Comparison of ENCODE assay signal across 8 cellular contexts in genomic region chr12:52221912-52222457, GRCh38. TPM values are rescaled to one million over a fixed set of nuclear protein-coding genes. Genes with fewer than 3 reads are reported as not detected.
DNase-seq lines count a peak whose midpoint lies in the region; ATAC-seq and TF ChIP-seq lines count a peak whose summit lies in the region.

No MANE protein-coding gene starts in this region.

- H3K79me2 ChIP-seq in PC-9 (ENCODE audit: low read depth) = no peaks in the 10 kb centered on the region

- POLR2A ChIA-PET in PC-9 (lab: Charles Lee; ENCODE audit: unreplicated experiment) = interaction anchor here (0.5 to 0.8 kb wide), 5 partner anchors 8 to 78 kb away, joined by 3 to 10 read pairs (median 5); partner anchors contain the start of gene KRT7

- DNase-seq in Right ventricle myocardium superior (peak; percentile 74), right atrium auricular region (ENCODE audit: low spot score) (no peak), PC-9 (peak; percentile 68 to 74), iPS DF 6.9 (ENCODE audit: low read depth, low spot score) (peak; percentile 66)
- DNase-seq in activated naive CD4-positive, alpha-beta T cell treated with Interleukin-2 at 50 U/mL for 16 hours = peak; percentile 79
- DNase-seq in stimulated activated CD4-positive, alpha-beta T cell treated with anti-CD3 and anti-CD28 coated beads, Interleukin-2, amount 100 ng/mL, for 48 hours = peak; percentile 78 to 82

- WGBS in iPS DF 6.9 (ENCODE audit: insufficient coverage, insufficient read length) = no CpG with 5 or more reads among the region's 8 CpGs

- H3F3A ChIP-seq in PC-9 (ENCODE audit: insufficient read depth, low read depth) = peaks cover 32% of the 10 kb centered on the region

- TF ChIP-seq CTCF in right atrium auricular region (IDR thresholded peaks at IDR 0.05) = peak in 1 of 2 donors; percentile 54
- peak; percentile 58 for TF ChIP-seq CTCF in PC-9 (conservative IDR thresholded peaks at IDR 0.05)

- BruUV-seq in PC-9 (replicated peaks; lab: Mats Ljungman, UMichigan) = no TSS peak

- no peaks in the 10 kb centered on the region for H4K20me1 ChIP-seq in PC-9 (ENCODE audit: insufficient read depth)

- no peaks in the 10 kb centered on the region for H3K9me2 ChIP-seq in PC-9 (ENCODE audit: insufficient read depth)

- H3K4me3 ChIP-seq in right atrium auricular region (no peak overlapping the region), PC-9 (no peak overlapping the region), iPS DF 6.9 (ENCODE audit: low read length) (no peak overlapping the region)

- intact Hi-C loops in Right ventricle myocardium superior (cut with DNase I) (no loop called here), PC-9 (cut with micrococcal nuclease; ENCODE audit: unreplicated experiment) (no loop called here)

- CTCF ChIA-PET in PC-9 (lab: Charles Lee) = interaction anchor here (0.6 to 1.4 kb wide), 6 partner anchors 14 to 145 kb away, joined by 3 to 5 read pairs (median 3); partner anchors contain the start of gene KRT85

- no peaks in the 10 kb centered on the region for H3K9me3 ChIP-seq in right atrium auricular region
- no peaks in the 10 kb centered on the region for H3K9me3 ChIP-seq in PC-9 (ENCODE audit: insufficient read depth, low read depth)
- no peaks in the 10 kb centered on the region for H3K9me3 ChIP-seq in iPS DF 6.9 (ENCODE audit: control insufficient read depth, insufficient read depth, low read length)

- peak; percentile 34 for ATAC-seq in Right ventricle myocardium superior (ENCODE audit: poor library complexity)
- no peak for ATAC-seq in HG02852 (IDR thresholded peaks at IDR 0.05; ENCODE audit: unreplicated experiment)
- ATAC-seq in GM21390 (IDR thresholded peaks at IDR 0.05; ENCODE audit: unreplicated experiment) = no peak

- H3K4me2 ChIP-seq in PC-9 = peak overlapping the region; percentile 54

- no peak overlapping the region for H3K27ac ChIP-seq in right atrium auricular region
- H3K27ac ChIP-seq in PC-9 = peak overlapping the region; percentile 68
- no peak overlapping the region for H3K27ac ChIP-seq in iPS DF 6.9 (ENCODE audit: low read length)

- H3K36me3 ChIP-seq in right atrium auricular region = no peaks in the 10 kb centered on the region
- no peaks in the 10 kb centered on the region for H3K36me3 ChIP-seq in PC-9 (ENCODE audit: low read depth)
- H3K36me3 ChIP-seq in iPS DF 6.9 (ENCODE audit: control insufficient read depth, insufficient read depth, low read length) = no peaks in the 10 kb centered on the region

- H3K27me3 ChIP-seq in right atrium auricular region = no peaks in the 10 kb centered on the region
- no peaks in the 10 kb centered on the region for H3K27me3 ChIP-seq in PC-9 (ENCODE audit: insufficient read depth, low read depth)
- H3K27me3 ChIP-seq in iPS DF 6.9 (ENCODE audit: control insufficient read depth, insufficient read depth, low read length) = no peaks in the 10 kb centered on the region

- no peak overlapping the region for H2AFZ ChIP-seq in PC-9

- peaks cover 0 to 5% of the 10 kb centered on the region in 2 donors for H3K4me1 ChIP-seq in right atrium auricular region
- peaks cover 95% of the 10 kb centered on the region for H3K4me1 ChIP-seq in PC-9 (replicated peaks; ENCODE audit: insufficient read depth)
- no peaks in the 10 kb centered on the region for H3K4me1 ChIP-seq in iPS DF 6.9 (ENCODE audit: control insufficient read depth, insufficient read depth, low read length)

RNA-seq across cellular contexts. Expression of gene KRT7, which starts 11.1 kb away (rescaled TPM):
- total RNA-seq in Right ventricle myocardium superior (0.59 TPM), right atrium auricular region (10 to 100 TPM; 14.7 to 58.4 TPM), PC-9 (2021) (3,783 and 4,555 TPM in 2 replicates)

RNA-seq across cellular contexts. Expression of gene KRT80, which starts 30.2 kb away (rescaled TPM):
- total RNA-seq in Right ventricle myocardium superior = not detected
- 1 to 10 TPM in 1 of 2 donors, under 1 TPM in 1; 0.30 to 1.5 TPM for total RNA-seq in right atrium auricular region
- 84.1 and 94.9 TPM in 2 replicates for total RNA-seq in PC-9 (2021)

RNA-seq across cellular contexts. Expression of gene KRT86, which starts 52.5 kb away (rescaled TPM):
- total RNA-seq in Right ventricle myocardium superior (not detected), right atrium auricular region (not detected), PC-9 (2021) (2.7 and 5.7 TPM in 2 replicates)

Comparison
In these comparisons a context has a peak if more than half of its experiments do, and no peak if none do; other contexts are left out.
1. RNA of gene KRT7, which starts 11.1 kb away (total RNA-seq): 3,783 to 4,555 TPM in PC-9; 14.7 to 58.4 TPM in right atrium auricular region and 0.59 TPM in Right ventricle myocardium superior (single experiment); every median in the first group is over 10 times any median in the second.
2. RNA of gene KRT80, which starts 30.2 kb away (total RNA-seq): 84.1 to 94.9 TPM in PC-9; 0.30 to 1.5 TPM in right atrium auricular region and not detected in Right ventricle myocardium superior (single experiment); every median in the first group is over 10 times any median in the second.